In genomic region chr14:89040438-89041244, GRCh38 we compare ENCODE assay signal across 8 cellular contexts.
DNase-seq lines count a peak whose midpoint lies in the region; ATAC-seq and TF ChIP-seq lines count a peak whose summit lies in the region.

No MANE protein-coding gene starts in this region.

- H3K4me1 ChIP-seq in endodermal cell (ENCODE audit: control insufficient read depth, insufficient read depth, low read length) (no peaks in the 10 kb centered on the region), mesodermal cell (ENCODE audit: control insufficient read depth, insufficient read depth, low read length, poor library complexity, severe bottlenecking) (no peaks in the 10 kb centered on the region)

- peak overlapping the region; percentile 95 for H3K27ac Mint-ChIP-seq in endodermal cell

- no peak overlapping the region for H3K9ac ChIP-seq in endodermal cell (ENCODE audit: extremely low read depth, low read length, poor library complexity, severe bottlenecking)

- H3K9me3 Mint-ChIP-seq in endodermal cell, result peaks cover 34% of the 10 kb centered on the region

- peaks cover 10% of the 10 kb centered on the region for H3K9me3 ChIP-seq in endodermal cell (ENCODE audit: control insufficient read depth, low read length)
- peaks cover 11% of the 10 kb centered on the region for H3K9me3 ChIP-seq in mesodermal cell (ENCODE audit: control insufficient read depth, low read length)

- peak; percentile 84 for DNase-seq in AG09319 (ENCODE audit: extremely low read depth, low read depth)
- DNase-seq in HS-5 (ENCODE audit: low read depth), result peak; percentile 64
- peak; percentile 53 to 62 for DNase-seq in NOMO-1 (lab: John Stamatoyannopoulos, UW; ENCODE audit: unreplicated experiment in 2 of 2)
- peak; percentile 43 for DNase-seq in activated CD8-positive, alpha-beta memory T cell treated with anti-CD3 and anti-CD28 coated beads, Interleukin-2, amount 50 U/mL, for 24 hours (ENCODE audit: extremely low read depth)
- DNase-seq in endodermal cell, result peak; percentile 98
- DNase-seq in stimulated activated CD8-positive, alpha-beta memory T cell treated with anti-CD3 and anti-CD28 coated beads, Interleukin-15, amount 100 ng/mL, for 24 hours (ENCODE audit: low read depth), result peak; percentile 84

- peak; percentile 76 for ATAC-seq in GM19043 (IDR thresholded peaks at IDR 0.05; ENCODE audit: low read depth, unreplicated experiment)

- H3K4me3 Mint-ChIP-seq in endodermal cell, result peak overlapping the region; percentile 58

- peaks cover 19% of the 10 kb centered on the region for H3K27me3 Mint-ChIP-seq in endodermal cell (ENCODE audit: insufficient read depth)

- no peak overlapping the region for H3K27ac ChIP-seq in endodermal cell (ENCODE audit: low read depth, low read length)
- H3K27ac ChIP-seq in mesodermal cell (ENCODE audit: low read depth, low read length, severe bottlenecking), result peak overlapping the region; percentile 69

- H3K36me3 ChIP-seq in endodermal cell (ENCODE audit: control insufficient read depth, insufficient read depth, low read length) (no peaks in the 10 kb centered on the region), mesodermal cell (ENCODE audit: control insufficient read depth, insufficient read depth, low read length) (no peaks in the 10 kb centered on the region)

- H3K4me3 ChIP-seq in endodermal cell (ENCODE audit: low read length) (peak overlapping the region; percentile 63), mesodermal cell (ENCODE audit: extremely low read depth, insufficient read depth, low read length, poor library complexity, severe bottlenecking) (peak overlapping the region; percentile 25)

- peaks cover 7% of the 10 kb centered on the region for H3K4me1 Mint-ChIP-seq in endodermal cell

- H3K36me3 Mint-ChIP-seq in endodermal cell (ENCODE audit: low read depth), result no peaks in the 10 kb centered on the region

- no peak; the same call in none of the 2 replicates for TF ChIP-seq CTCF in AG09319 (IDR thresholded peaks at IDR 0.05; ENCODE audit: low read depth, low read length)
- TF ChIP-seq CTCF in endodermal cell (conservative IDR thresholded peaks at IDR 0.05), result peak; percentile 98

- H3K27me3 ChIP-seq in endodermal cell (ENCODE audit: control insufficient read depth, insufficient read depth, low read length, poor library complexity, severe bottlenecking), result peaks cover 4% of the 10 kb centered on the region

- 8 to 27% methylated on average over 16 to 32 of the region's 32 CpGs for WGBS in endodermal cell (ENCODE audit: insufficient coverage in 1 of 2, insufficient read length in 1 of 2), 2 experiments
- WGBS in mesodermal cell (ENCODE audit: insufficient coverage in 2 of 2), 2 experiments, result 7 to 10% methylated on average over 18 to 20 of the region's 32 CpGs

Comparison
In these comparisons a context has a peak if more than half of its experiments do, and no peak if none do; other contexts are left out.
1. DNase-seq: peak in every context shown above with its lines; median percentile 98 in endodermal cell; 84 in AG09319; 84 in stimulated activated CD8-positive, alpha-beta memory T cell treated with anti-CD3 and anti-CD28 coated beads, Interleukin-15, amount 100 ng/mL, for 24 hours; 64 in HS-5; 58 in NOMO-1; 43 in activated CD8-positive, alpha-beta memory T cell treated with anti-CD3 and anti-CD28 coated beads, Interleukin-2, amount 50 U/mL, for 24 hours.